11 cellular contexts compared by ENCODE assay signal in the genomic region with DNA sequence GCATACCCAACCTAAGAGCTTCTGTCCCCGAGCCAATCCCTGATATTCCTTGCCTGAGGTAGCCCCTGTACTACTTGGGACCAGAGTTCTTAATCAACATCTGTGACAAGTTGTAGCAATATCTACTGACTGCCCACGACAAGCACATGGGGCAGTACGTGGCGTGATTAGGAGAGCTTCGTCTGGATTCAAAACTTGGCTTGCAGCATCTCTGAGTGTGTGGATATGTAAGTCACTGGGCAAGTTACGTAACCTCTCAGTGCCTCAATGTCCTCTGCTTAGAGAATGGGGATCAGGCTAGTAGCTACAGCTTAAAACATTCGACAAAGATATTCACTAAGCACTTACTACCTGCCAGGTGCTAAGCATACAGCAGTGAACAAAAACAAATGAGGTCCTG. TPM values are rescaled to one million over a fixed set of nuclear protein-coding genes. Genes with fewer than 3 reads are reported as not detected.
DNase-seq lines count a peak whose midpoint lies in the region; ATAC-seq and TF ChIP-seq lines count a peak whose summit lies in the region.
"Had no signal": no experiment of that assay in that cellular context is flagged by ENCODE, and none has a peak within 500 bp of the region (broad histone marks: within the 10 kb centered on the region; RNA-seq: fewer than 3 reads in every experiment).

No MANE protein-coding gene starts in this region.

- peak overlapping the region; percentile 92 for H2BK5ac ChIP-seq in trophoblast cell (ENCODE audit: low read depth, low read length, poor library complexity)

- H3K79me2 ChIP-seq in trophoblast cell (ENCODE audit: control insufficient read depth, insufficient read depth, low read length, poor library complexity) = peaks cover 45% of the 10 kb centered on the region

- in situ Hi-C loops in GM13977 (cut with MboI; ENCODE audit: low pct_unique_long_range_greater_than_20kb, low sequenced_read_pairs, unreplicated experiment) = no loop called here

- DNase-seq in AG10803 (ENCODE audit: low read depth) = peak; percentile 97
- no peak for DNase-seq in SJCRH30
- peak; percentile 89 for DNase-seq in fibroblast of pulmonary artery (ENCODE audit: low read depth)
- peak in 1 of 2 donors; percentile 31 for DNase-seq in trophoblast cell
- no peak for DNase-seq in NCI-H1092 treated with DMSO at 0.1 percent for 48 hours (lab: John Stamatoyannopoulos, UW)
- DNase-seq in GM13977 (ENCODE audit: low spot score) = no peak
- DNase-seq in OCI-M2 (lab: John Stamatoyannopoulos, UW; ENCODE audit: unreplicated experiment) = no peak
- DNase-seq: CD4-positive, CD25-positive, alpha-beta regulatory T cell; Karpas-422 had no signal

- peak overlapping the region; percentile 31 for H3K18ac ChIP-seq in trophoblast cell (ENCODE audit: low read length)

- H3K27ac ChIP-seq in SJCRH30 (peak overlapping the region; percentile 59; the same call in 1 of the 2 replicates), trophoblast cell (ENCODE audit: low read depth, low read length) (peak overlapping the region; percentile 94)

- no peak overlapping the region for H3K9ac ChIP-seq in trophoblast cell (ENCODE audit: low read length)

- peak overlapping the region; percentile 80 for H2BK12ac ChIP-seq in trophoblast cell (ENCODE audit: low read length)

- peak overlapping the region; percentile 23 for H4K12ac ChIP-seq in trophoblast cell (ENCODE audit: low read depth, low read length)

- no peak overlapping the region for H2AFZ ChIP-seq in trophoblast cell (ENCODE audit: insufficient read depth, low read length, poor library complexity)

- peak overlapping the region; percentile 93 for H4K91ac ChIP-seq in trophoblast cell (ENCODE audit: low read depth, low read length)

- H3K4me3 ChIP-seq in AG10803 (ENCODE audit: low read length) = peak overlapping the region; percentile 7; the same call in 1 of the 2 replicates
- H3K4me3 ChIP-seq in SJCRH30 = no peak overlapping the region
- H3K4me3 ChIP-seq in fibroblast of pulmonary artery (replicated peaks; ENCODE audit: low read depth, low read length) = peak overlapping the region; percentile 5
- no peak overlapping the region for H3K4me3 ChIP-seq in trophoblast cell (ENCODE audit: low read depth, low read length)

- H2BK120ac ChIP-seq in trophoblast cell (ENCODE audit: insufficient read depth, low read length, poor library complexity) = peak overlapping the region; percentile 90

- H3K14ac ChIP-seq in trophoblast cell (ENCODE audit: low read length) = peak overlapping the region; percentile 84

- peak overlapping the region; percentile 0 for H3K4me2 ChIP-seq in trophoblast cell (ENCODE audit: low read length)

- TF ChIP-seq CTCF in AG10803 (conservative IDR thresholded peaks at IDR 0.05; ENCODE audit: low read length) = no peak
- no peak for TF ChIP-seq CTCF in fibroblast of pulmonary artery (IDR thresholded peaks at IDR 0.05; ENCODE audit: low read length, missing control alignments)
- no peak for TF ChIP-seq CTCF in GM13977 (IDR thresholded peaks at IDR 0.05; ENCODE audit: extremely low read depth, insufficient read depth, missing control alignments)

- H3K36me3 ChIP-seq in SJCRH30 (peaks cover 46% of the 10 kb centered on the region), trophoblast cell (ENCODE audit: control insufficient read depth in 1 of 2, insufficient read depth in 2 of 2, low read length in 2 of 2) (peaks cover 7 to 11% of the 10 kb centered on the region in 2 experiments)

- H3K27me3 ChIP-seq in SJCRH30 (no peaks in the 10 kb centered on the region), trophoblast cell (ENCODE audit: insufficient read depth, low read length) (no peaks in the 10 kb centered on the region)

- WGBS in trophoblast cell (ENCODE audit: extremely low coverage, insufficient coverage, insufficient read length) = no CpG with 5 or more reads among the region's 7 CpGs

- H4K8ac ChIP-seq in trophoblast cell (ENCODE audit: low read depth, low read length) = peak overlapping the region; percentile 21

- H3K4me1 ChIP-seq in SJCRH30 (peaks cover 60% of the 10 kb centered on the region), trophoblast cell (ENCODE audit: control insufficient read depth in 1 of 2, insufficient read depth in 2 of 2, low read length in 2 of 2) (peaks cover 52 to 56% of the 10 kb centered on the region in 2 experiments)

- peak overlapping the region; percentile 78 for H2AK5ac ChIP-seq in trophoblast cell (ENCODE audit: low read length)

- no peak overlapping the region for H3K23ac ChIP-seq in trophoblast cell (ENCODE audit: low read length)

- H3K9me3 ChIP-seq in SJCRH30 (replicated peaks) (no peaks in the 10 kb centered on the region), trophoblast cell (ENCODE audit: insufficient read depth, low read depth, low read length) (no peaks in the 10 kb centered on the region)

- ATAC-seq in HG02981 (IDR thresholded peaks at IDR 0.05; ENCODE audit: unreplicated experiment) = no peak

- peak overlapping the region; percentile 38 for H3K4ac ChIP-seq in trophoblast cell (ENCODE audit: low read depth, low read length)

- H3K79me1 ChIP-seq in trophoblast cell (ENCODE audit: low read length) = peaks cover 56% of the 10 kb centered on the region

RNA-seq across cellular contexts. Expression of a gene that starts 5.0 kb away (rescaled TPM):
- total RNA-seq in SJCRH30 (2014; rRNA removed; shearing (Covaris generic)) = 82.3 and 84.0 TPM in 2 replicates
- 97.2 and 106 TPM in 2 replicates for polyA plus RNA-seq in trophoblast cell (2013)

RNA-seq across cellular contexts. Expression of a gene that starts 44.7 kb away (rescaled TPM):
- not detected in 2 replicates for total RNA-seq in SJCRH30 (2014; rRNA removed; shearing (Covaris generic))
- not detected in 2 replicates for polyA plus RNA-seq in trophoblast cell (2013)
- total RNA-seq: CD4-positive, CD25-positive, alpha-beta regulatory T cell; epithelial cell of proximal tubule had no signal
- polyA plus RNA-seq: CD4-positive, CD25-positive, alpha-beta regulatory T cell had no signal

Comparison
In these comparisons a context has a peak if more than half of its experiments do, and no peak if none do; other contexts are left out.
1. DNase-seq: peak in AG10803 (single experiment) and fibroblast of pulmonary artery (single experiment); none in SJCRH30 (0 of 2), NCI-H1092 treated with DMSO at 0.1 percent for 48 hours (single experiment), GM13977 (single experiment) and OCI-M2 (single experiment).
2. H3K4me3 ChIP-seq: peak in AG10803 (single experiment) and fibroblast of pulmonary artery (single experiment); none in SJCRH30 (single experiment) and trophoblast cell (single experiment).